13 cellular contexts compared by ENCODE assay signal in the genomic region with DNA sequence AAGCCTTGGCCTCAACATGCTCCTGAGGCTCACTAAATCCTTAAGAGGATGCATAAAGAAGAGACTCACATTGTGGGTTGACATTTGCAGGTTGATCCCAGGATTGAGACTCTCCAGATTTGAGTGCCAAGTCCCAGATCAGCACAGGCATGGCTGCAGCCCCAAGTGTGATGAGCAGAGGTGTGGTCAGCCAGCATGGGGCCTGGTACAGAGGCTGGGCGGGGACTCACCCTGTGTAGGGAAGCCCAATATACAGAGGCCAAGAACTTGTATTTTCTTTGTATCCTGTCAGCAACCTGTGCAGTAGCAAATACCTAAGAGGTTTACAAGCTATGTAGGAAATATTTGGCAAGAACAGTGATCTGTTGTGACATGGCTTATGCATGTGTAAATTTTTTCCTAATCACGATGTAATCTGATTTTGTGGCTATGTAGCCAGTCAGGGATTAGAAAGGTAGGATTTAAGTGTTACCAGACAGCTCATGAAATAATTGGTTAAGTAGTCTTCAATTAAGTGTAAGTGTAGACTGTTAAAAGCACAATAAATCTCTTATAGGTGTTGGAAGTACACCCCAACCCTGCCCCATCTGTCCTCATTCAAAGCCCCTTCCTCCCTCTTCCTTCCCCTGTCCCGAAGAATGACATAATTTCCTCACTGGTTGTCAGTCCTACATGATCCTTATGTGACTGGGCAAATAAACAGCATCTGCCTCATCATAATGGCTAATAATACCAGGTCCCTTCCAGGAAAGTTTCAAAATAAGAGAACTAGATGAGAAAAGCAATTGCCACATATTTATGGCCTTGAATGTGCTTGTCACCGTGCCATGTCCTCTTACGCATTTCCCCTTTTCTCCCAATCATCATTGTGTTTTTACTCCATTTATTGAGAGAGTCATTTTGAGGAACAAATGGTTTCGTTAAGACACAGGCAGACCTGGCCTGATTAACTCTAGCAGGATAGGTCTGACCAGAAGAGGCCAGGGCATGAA.
DNase-seq lines count a peak whose midpoint lies in the region; ATAC-seq and TF ChIP-seq lines count a peak whose summit lies in the region.
"Had no signal": no experiment of that assay in that cellular context is flagged by ENCODE, and none has a peak within 500 bp of the region (broad histone marks: within the 10 kb centered on the region; RNA-seq: fewer than 3 reads in every experiment).

No MANE protein-coding gene starts in this region.

- peaks cover 0 to 21% (median 4%) of the 10 kb centered on the region in 12 donors for H3K4me1 ChIP-seq in heart left ventricle
- H3K4me1 ChIP-seq: BE2C had no signal

- intact Hi-C loops in heart left ventricle (cut with DNase I), result loop anchor here in 2 of 10 donors (5.0 to 10.0 kb wide), 2 partner anchors 95 to 177 kb away; no protein-coding TSS in a partner anchor

- H3K27ac ChIP-seq in heart left ventricle, result peak overlapping the region in 11 of 12 donors; percentile 2 to 78 (median 48)

- peaks cover 0 to 7% (median 0%) of the 10 kb centered on the region in 12 donors for H3K9me3 ChIP-seq in heart left ventricle
- H3K9me3 ChIP-seq: BE2C had no signal

- TF ChIP-seq CTCF in heart left ventricle (IDR thresholded peaks at IDR 0.05), result no peak

- TF ChIP-seq POLR2A in heart left ventricle (IDR thresholded peaks at IDR 0.05), result no peak

- no peaks in the 10 kb centered on the region for H3K36me3 ChIP-seq in heart left ventricle
- H3K36me3 ChIP-seq: BE2C had no signal

- WGBS in heart left ventricle, 4 donors, result 42 to 56% (median 48%) methylated on average over 5 to 6 of the region's 6 CpGs

- DNase-seq in Kasumi-1 (lab: John Stamatoyannopoulos, UW) (peak; percentile 57 to 70), SKM-1 (lab: John Stamatoyannopoulos, UW; ENCODE audit: unreplicated experiment) (peak; percentile 96), heart left ventricle (peak in 4 of 5 donors; percentile 37 to 61 (median 46)), renal cortical epithelial cell (ENCODE audit: low read depth) (peak; percentile 5), foreskin melanocyte (no peak)
- no peak for DNase-seq in stimulated activated naive CD4-positive, alpha-beta T cell treated with Interleukin-2 at 50 U/mL for 16 hours (lab: John Stamatoyannopoulos, UW)
- DNase-seq: activated naive CD4-positive, alpha-beta T cell treated with anti-CD3 and anti-CD28 coated beads for 36 hours; BE2C; HFFc6; kidney; NCI-H2081 treated with DMSO at 0.1 percent for 48 hours had no signal

- no peaks in the 10 kb centered on the region for H3K27me3 ChIP-seq in heart left ventricle
- H3K27me3 ChIP-seq: BE2C had no signal

- H3K4me3 ChIP-seq in heart left ventricle, result no peak overlapping the region

- ATAC-seq in heart left ventricle, result peak; percentile 84 to 96 (median 86)
- no peak for ATAC-seq in GM21360 (IDR thresholded peaks at IDR 0.05; ENCODE audit: unreplicated experiment)
- no peak for ATAC-seq in HG02870 (IDR thresholded peaks at IDR 0.05; ENCODE audit: unreplicated experiment)

Comparison
In these comparisons a context has a peak if more than half of its experiments do, and no peak if none do; other contexts are left out.
1. DNase-seq: peak in Kasumi-1 (2 of 2), SKM-1 (single experiment), heart left ventricle (4 of 5) and renal cortical epithelial cell (single experiment); none in stimulated activated naive CD4-positive, alpha-beta T cell treated with Interleukin-2 at 50 U/mL for 16 hours (single experiment) and foreskin melanocyte (single experiment).
2. ATAC-seq: peak in heart left ventricle (4 of 4); none in GM21360 (single experiment) and HG02870 (single experiment).